Comparison of ENCODE assay signal across 24 cellular contexts in genomic region chr9:21889673-21890072, GRCh38.
"Had no signal": no experiment of that assay in that cellular context is flagged by ENCODE, and none has a peak within 500 bp of the region (broad histone marks: within the 10 kb centered on the region; RNA-seq: fewer than 3 reads in every experiment).

No MANE protein-coding gene starts in this region.

- H3K27me3 Mint-ChIP-seq: IgD-negative memory B cell, T-cell had no signal

- ATAC-seq: K562, Panc1, PC-3, T-cell had no signal

- H3K9me2 ChIP-seq: SK-N-SH had no signal

- H3K27ac Mint-ChIP-seq: IgD-negative memory B cell, T-cell had no signal

- H3K4me2 ChIP-seq: KMS-11, SK-N-SH had no signal

- H3K27ac ChIP-seq: KMS-11, RWPE1 had no signal

- FAIRE-seq: K562 had no signal

- DNase-seq: Kasumi-1, MV-4-11, NCI-H1048, NCI-H1105, NCI-H1417, NCI-H146, NCI-H1694 treated with DMSO at 0.1 percent for 48 hours, NCI-H1930, NCI-H2081, NCI-H2107, NCI-H2227 treated with DMSO at 0.1 percent for 48 hours, NCI-H524, NCI-H526 treated with DMSO at 0.1 percent for 48 hours, NCI-H748 treated with DMSO at 0.1 percent for 48 hours, PC-3, SHP77, SK-N-SH, SW 1271, T-cell had no signal

- H3K4me1 Mint-ChIP-seq: T-cell had no signal

- H3K4me3 Mint-ChIP-seq: IgD-negative memory B cell, T-cell had no signal

- H3K4me3 ChIP-seq: K562 had no signal
